In the genomic region with DNA sequence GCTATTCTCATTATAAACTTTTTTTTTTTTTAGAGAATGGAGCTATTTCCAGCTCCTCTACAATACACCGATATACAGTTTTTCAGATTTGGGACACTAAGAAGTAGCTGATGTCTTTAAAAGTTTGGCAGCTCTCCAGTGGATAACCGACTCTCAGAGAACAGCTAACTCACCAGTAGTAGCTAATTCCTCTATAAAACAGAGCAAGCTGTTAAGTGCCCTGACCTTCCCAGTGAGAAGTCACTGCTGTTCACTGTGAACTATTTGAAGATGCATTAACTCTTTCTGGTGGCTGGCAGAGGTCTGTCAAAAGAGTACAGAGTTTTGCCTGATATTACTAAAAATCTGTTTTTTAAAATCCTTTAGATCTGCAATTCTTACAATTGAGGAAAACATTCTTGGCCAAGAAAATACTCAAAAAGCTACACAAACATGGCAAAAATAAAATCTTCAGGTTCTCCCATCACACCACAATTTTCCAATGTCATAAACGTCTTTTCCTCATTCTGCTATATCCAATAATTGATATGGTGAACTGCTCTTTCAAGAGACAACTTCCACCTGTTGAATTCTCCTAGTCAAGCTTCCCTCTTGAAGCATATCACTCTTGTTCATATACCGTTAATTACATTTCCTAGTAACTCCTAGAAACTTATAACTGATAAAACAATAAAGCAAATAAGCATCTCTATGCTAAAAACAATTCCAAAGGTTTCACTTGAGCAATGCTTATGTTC, we compare ENCODE assay signal across 1 cellular context.
A peak's percentile ranks its signal among the peaks of the same experiment; 100 is the strongest.
TF ChIP-seq lines count a peak whose summit lies in the region.

No MANE protein-coding gene starts in this region.

TF ChIP-seq in HEK293, 187 proteins besides CTCF, POLR2A, EP300 and RAD21 (continued from another document):
- TF ChIP-seq ZNF791 (tag by site-specific recombination; IDR thresholded peaks at IDR 0.05) (no peak), SP3 (tag by site-specific recombination; IDR thresholded peaks at IDR 0.05) (no peak), SETDB1 (IDR thresholded peaks at IDR 0.05; ENCODE audit: insufficient read length, low read length) (peak; percentile 46), ZNF677 (tag by site-specific recombination; IDR thresholded peaks at IDR 0.05) (peak; percentile 78), ZNF426 (tag by site-specific recombination; IDR thresholded peaks at IDR 0.05) (no peak), GLIS2 (tag by site-specific recombination; IDR thresholded peaks at IDR 0.05) (no peak), REPIN1 (tag by site-specific recombination; IDR thresholded peaks at IDR 0.05; ENCODE audit: low read depth) (no peak), AEBP2 (tag by site-specific recombination; IDR thresholded peaks at IDR 0.05; ENCODE audit: borderline replicate concordance) (no peak), ZNF157 (tag by site-specific recombination; IDR thresholded peaks at IDR 0.05) (no peak), ZNF843 (tag by site-specific recombination; IDR thresholded peaks at IDR 0.05) (peak; percentile 72), GLI2 (tag by site-specific recombination; IDR thresholded peaks at IDR 0.05; ENCODE audit: borderline replicate concordance, low read depth) (no peak), ZNF660 (tag by site-specific recombination; IDR thresholded peaks at IDR 0.05) (peak; percentile 97), ZNF555 (tag by site-specific recombination; conservative IDR thresholded peaks at IDR 0.05) (no peak), SCRT2 (tag by site-specific recombination; IDR thresholded peaks at IDR 0.05) (peak; percentile 92), ZNF391 (tag by site-specific recombination; IDR thresholded peaks at IDR 0.05; ENCODE audit: borderline replicate concordance, low read depth) (no peak), ZBTB26 (tag by site-specific recombination; optimal IDR thresholded peaks at IDR 0.05) (no peak), ZSCAN30 (tag by site-specific recombination; IDR thresholded peaks at IDR 0.05) (peak; percentile 84), ZNF394 (tag by site-specific recombination; IDR thresholded peaks at IDR 0.05; ENCODE audit: borderline replicate concordance) (peak; percentile 76), ZBTB48 (tag by site-specific recombination; IDR thresholded peaks at IDR 0.05) (no peak), OSR2 (tag by site-specific recombination; IDR thresholded peaks at IDR 0.05) (peak; percentile 98), ZEB2 (tag by site-specific recombination; IDR thresholded peaks at IDR 0.05) (no peak), ZIC2 (tag by site-specific recombination; IDR thresholded peaks at IDR 0.05) (peak; percentile 59; the same call in 1 of the 2 replicates), ZNF114 (tag by site-specific recombination; IDR thresholded peaks at IDR 0.05) (no peak), IKZF3 (tag by site-specific recombination; IDR thresholded peaks at IDR 0.05) (peak; percentile 94), FEZF1 (tag by site-specific recombination; IDR thresholded peaks at IDR 0.05) (peak; percentile 98), ZNF830 (tag by site-specific recombination; IDR thresholded peaks at IDR 0.05; ENCODE audit: low read depth) (no peak), ZNF561 (tag by site-specific recombination; IDR thresholded peaks at IDR 0.05; ENCODE audit: borderline replicate concordance) (peak; percentile 83; the same call in 1 of the 2 replicates), ZNF302 (tag by site-specific recombination; IDR thresholded peaks at IDR 0.05; ENCODE audit: low read depth) (no peak), ZNF341 (tag by site-specific recombination; IDR thresholded peaks at IDR 0.05; ENCODE audit: low read depth) (peak; percentile 74; the same call in 1 of the 2 replicates), SP2 (tag by site-specific recombination; IDR thresholded peaks at IDR 0.05) (no peak), ZNF366 (tag by site-specific recombination; conservative IDR thresholded peaks at IDR 0.05) (0 out of 2 replicates have a peak, but pooled peaks have one; percentile 16), ZXDB (tag by site-specific recombination; IDR thresholded peaks at IDR 0.05) (no peak), MYNN (tag by site-specific recombination; IDR thresholded peaks at IDR 0.05; ENCODE audit: borderline replicate concordance) (no peak)
- TF ChIP-seq, protein P1, sequence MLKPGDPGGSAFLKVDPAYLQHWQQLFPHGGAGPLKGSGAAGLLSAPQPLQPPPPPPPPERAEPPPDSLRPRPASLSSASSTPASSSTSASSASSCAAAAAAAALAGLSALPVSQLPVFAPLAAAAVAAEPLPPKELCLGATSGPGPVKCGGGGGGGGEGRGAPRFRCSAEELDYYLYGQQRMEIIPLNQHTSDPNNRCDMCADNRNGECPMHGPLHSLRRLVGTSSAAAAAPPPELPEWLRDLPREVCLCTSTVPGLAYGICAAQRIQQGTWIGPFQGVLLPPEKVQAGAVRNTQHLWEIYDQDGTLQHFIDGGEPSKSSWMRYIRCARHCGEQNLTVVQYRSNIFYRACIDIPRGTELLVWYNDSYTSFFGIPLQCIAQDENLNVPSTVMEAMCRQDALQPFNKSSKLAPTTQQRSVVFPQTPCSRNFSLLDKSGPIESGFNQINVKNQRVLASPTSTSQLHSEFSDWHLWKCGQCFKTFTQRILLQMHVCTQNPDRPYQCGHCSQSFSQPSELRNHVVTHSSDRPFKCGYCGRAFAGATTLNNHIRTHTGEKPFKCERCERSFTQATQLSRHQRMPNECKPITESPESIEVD (tag by site-specific recombination; IDR thresholded peaks at IDR 0.05), result peak; percentile 78
- TF ChIP-seq, protein P2, sequence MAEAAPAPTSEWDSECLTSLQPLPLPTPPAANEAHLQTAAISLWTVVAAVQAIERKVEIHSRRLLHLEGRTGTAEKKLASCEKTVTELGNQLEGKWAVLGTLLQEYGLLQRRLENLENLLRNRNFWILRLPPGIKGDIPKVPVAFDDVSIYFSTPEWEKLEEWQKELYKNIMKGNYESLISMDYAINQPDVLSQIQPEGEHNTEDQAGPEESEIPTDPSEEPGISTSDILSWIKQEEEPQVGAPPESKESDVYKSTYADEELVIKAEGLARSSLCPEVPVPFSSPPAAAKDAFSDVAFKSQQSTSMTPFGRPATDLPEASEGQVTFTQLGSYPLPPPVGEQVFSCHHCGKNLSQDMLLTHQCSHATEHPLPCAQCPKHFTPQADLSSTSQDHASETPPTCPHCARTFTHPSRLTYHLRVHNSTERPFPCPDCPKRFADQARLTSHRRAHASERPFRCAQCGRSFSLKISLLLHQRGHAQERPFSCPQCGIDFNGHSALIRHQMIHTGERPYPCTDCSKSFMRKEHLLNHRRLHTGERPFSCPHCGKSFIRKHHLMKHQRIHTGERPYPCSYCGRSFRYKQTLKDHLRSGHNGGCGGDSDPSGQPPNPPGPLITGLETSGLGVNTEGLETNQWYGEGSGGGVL (tag by site-specific recombination; IDR thresholded peaks at IDR 0.05), result no peak
- TF ChIP-seq, protein P3, sequence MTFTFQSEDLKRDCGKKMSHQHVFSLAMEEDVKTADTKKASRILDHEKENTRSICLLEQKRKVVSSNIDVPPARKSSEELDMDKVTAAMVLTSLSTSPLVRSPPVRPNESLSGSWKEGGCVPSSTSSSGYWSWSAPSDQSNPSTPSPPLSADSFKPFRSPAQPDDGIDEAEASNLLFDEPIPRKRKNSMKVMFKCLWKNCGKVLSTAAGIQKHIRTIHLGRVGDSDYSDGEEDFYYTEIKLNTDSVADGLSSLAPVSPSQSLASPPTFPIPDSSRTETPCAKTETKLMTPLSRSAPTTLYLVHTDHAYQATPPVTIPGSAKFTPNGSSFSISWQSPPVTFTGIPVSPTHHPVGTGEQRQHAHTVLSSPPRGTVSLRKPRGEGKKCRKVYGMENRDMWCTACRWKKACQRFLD (tag by site-specific recombination; IDR thresholded peaks at IDR 0.05), result no peak
- TF ChIP-seq, protein P4, sequence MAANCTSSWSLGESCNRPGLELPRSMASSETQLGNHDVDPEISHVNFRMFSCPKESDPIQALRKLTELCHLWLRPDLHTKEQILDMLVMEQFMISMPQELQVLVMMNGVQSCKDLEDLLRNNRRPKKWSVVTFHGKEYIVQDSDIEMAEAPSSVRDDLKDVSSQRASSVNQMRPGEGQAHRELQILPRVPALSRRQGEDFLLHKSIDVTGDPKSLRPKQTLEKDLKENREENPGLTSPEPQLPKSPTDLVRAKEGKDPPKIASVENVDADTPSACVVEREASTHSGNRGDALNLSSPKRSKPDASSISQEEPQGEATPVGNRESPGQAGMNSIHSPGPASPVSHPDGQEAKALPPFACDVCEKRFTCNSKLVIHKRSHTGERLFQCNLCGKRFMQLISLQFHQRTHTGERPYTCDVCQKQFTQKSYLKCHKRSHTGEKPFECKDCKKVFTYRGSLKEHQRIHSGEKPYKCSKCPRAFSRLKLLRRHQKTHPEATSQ (tag by site-specific recombination; IDR thresholded peaks at IDR 0.05), result no peak
TF ChIP-seq in HEK293: peak in this region for 24.
